1 cellular context compared by ENCODE assay signal in the genomic region with DNA sequence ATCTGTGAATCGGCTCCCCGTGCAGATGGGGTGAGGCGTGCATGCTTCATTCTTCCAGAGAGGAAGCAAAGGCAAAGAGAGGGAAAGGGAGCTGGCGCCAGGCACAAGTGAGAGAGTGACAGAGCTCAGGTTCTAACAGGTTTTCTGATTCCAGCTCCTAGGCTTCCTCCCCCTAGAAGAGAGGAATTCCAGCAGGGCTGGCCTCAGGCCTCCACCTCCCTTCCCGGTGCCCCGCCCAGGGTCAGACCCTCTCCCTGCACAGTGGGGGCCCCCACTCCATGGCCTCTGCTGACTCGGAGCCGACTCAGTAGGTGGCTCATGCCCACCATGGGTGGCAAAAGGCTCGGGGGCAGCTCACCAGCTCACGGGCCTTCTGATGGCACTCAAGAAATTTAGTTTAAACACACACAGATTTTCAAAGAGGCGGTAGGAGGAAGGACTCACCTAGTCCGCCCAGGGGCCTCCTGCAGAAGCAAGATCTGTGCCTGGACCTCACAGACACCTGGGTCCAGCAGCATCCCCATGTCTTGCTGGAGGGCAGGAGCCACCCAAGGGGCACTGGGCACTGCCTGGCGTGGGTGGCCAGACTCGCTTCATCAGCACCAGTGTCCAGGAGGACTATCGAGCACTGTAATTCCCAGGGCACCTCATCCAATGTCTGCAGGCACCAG.
TF ChIP-seq lines count a peak whose summit lies in the region.

No MANE protein-coding gene starts in this region.

TF ChIP-seq in WTC11, 78 proteins besides CTCF, POLR2A, EP300 and RAD21:
- TF ChIP-seq, protein P1, sequence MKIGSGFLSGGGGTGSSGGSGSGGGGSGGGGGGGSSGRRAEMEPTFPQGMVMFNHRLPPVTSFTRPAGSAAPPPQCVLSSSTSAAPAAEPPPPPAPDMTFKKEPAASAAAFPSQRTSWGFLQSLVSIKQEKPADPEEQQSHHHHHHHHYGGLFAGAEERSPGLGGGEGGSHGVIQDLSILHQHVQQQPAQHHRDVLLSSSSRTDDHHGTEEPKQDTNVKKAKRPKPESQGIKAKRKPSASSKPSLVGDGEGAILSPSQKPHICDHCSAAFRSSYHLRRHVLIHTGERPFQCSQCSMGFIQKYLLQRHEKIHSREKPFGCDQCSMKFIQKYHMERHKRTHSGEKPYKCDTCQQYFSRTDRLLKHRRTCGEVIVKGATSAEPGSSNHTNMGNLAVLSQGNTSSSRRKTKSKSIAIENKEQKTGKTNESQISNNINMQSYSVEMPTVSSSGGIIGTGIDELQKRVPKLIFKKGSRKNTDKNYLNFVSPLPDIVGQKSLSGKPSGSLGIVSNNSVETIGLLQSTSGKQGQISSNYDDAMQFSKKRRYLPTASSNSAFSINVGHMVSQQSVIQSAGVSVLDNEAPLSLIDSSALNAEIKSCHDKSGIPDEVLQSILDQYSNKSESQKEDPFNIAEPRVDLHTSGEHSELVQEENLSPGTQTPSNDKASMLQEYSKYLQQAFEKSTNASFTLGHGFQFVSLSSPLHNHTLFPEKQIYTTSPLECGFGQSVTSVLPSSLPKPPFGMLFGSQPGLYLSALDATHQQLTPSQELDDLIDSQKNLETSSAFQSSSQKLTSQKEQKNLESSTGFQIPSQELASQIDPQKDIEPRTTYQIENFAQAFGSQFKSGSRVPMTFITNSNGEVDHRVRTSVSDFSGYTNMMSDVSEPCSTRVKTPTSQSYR (CRISPR knock-in tag; IDR thresholded peaks at IDR 0.05), result no peak
- TF ChIP-seq, protein P2, sequence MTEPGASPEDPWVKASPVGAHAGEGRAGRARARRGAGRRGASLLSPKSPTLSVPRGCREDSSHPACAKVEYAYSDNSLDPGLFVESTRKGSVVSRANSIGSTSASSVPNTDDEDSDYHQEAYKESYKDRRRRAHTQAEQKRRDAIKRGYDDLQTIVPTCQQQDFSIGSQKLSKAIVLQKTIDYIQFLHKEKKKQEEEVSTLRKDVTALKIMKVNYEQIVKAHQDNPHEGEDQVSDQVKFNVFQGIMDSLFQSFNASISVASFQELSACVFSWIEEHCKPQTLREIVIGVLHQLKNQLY (CRISPR knock-in tag; IDR thresholded peaks at IDR 0.05), result no peak
- TF ChIP-seq, protein P3, sequence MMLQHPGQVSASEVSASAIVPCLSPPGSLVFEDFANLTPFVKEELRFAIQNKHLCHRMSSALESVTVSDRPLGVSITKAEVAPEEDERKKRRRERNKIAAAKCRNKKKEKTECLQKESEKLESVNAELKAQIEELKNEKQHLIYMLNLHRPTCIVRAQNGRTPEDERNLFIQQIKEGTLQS (CRISPR knock-in tag; conservative IDR thresholded peaks at IDR 0.05), result no peak
- no peak for TF ChIP-seq JUN (CRISPR knock-in tag; IDR thresholded peaks at IDR 0.05)
- TF ChIP-seq, protein P4, sequence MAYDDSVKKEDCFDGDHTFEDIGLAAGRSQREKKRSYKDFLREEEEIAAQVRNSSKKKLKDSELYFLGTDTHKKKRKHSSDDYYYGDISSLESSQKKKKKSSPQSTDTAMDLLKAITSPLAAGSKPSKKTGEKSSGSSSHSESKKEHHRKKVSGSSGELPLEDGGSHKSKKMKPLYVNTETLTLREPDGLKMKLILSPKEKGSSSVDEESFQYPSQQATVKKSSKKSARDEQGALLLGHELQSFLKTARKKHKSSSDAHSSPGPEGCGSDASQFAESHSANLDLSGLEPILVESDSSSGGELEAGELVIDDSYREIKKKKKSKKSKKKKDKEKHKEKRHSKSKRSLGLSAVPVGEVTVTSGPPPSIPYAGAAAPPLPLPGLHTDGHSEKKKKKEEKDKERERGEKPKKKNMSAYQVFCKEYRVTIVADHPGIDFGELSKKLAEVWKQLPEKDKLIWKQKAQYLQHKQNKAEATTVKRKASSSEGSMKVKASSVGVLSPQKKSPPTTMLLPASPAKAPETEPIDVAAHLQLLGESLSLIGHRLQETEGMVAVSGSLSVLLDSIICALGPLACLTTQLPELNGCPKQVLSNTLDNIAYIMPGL (CRISPR knock-in tag; IDR thresholded peaks at IDR 0.05), result no peak
- TF ChIP-seq HMGA2 (CRISPR knock-in tag; IDR thresholded peaks at IDR 0.05), result no peak
- TF ChIP-seq NR3C1 (CRISPR knock-in tag; conservative IDR thresholded peaks at IDR 0.05; ENCODE audit: low read depth), result no peak
- no peak for TF ChIP-seq FOXK1 (CRISPR knock-in tag; IDR thresholded peaks at IDR 0.05)
- TF ChIP-seq, protein P5, sequence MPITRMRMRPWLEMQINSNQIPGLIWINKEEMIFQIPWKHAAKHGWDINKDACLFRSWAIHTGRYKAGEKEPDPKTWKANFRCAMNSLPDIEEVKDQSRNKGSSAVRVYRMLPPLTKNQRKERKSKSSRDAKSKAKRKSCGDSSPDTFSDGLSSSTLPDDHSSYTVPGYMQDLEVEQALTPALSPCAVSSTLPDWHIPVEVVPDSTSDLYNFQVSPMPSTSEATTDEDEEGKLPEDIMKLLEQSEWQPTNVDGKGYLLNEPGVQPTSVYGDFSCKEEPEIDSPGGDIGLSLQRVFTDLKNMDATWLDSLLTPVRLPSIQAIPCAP (CRISPR knock-in tag; IDR thresholded peaks at IDR 0.05), result no peak
- TF ChIP-seq, protein P6, sequence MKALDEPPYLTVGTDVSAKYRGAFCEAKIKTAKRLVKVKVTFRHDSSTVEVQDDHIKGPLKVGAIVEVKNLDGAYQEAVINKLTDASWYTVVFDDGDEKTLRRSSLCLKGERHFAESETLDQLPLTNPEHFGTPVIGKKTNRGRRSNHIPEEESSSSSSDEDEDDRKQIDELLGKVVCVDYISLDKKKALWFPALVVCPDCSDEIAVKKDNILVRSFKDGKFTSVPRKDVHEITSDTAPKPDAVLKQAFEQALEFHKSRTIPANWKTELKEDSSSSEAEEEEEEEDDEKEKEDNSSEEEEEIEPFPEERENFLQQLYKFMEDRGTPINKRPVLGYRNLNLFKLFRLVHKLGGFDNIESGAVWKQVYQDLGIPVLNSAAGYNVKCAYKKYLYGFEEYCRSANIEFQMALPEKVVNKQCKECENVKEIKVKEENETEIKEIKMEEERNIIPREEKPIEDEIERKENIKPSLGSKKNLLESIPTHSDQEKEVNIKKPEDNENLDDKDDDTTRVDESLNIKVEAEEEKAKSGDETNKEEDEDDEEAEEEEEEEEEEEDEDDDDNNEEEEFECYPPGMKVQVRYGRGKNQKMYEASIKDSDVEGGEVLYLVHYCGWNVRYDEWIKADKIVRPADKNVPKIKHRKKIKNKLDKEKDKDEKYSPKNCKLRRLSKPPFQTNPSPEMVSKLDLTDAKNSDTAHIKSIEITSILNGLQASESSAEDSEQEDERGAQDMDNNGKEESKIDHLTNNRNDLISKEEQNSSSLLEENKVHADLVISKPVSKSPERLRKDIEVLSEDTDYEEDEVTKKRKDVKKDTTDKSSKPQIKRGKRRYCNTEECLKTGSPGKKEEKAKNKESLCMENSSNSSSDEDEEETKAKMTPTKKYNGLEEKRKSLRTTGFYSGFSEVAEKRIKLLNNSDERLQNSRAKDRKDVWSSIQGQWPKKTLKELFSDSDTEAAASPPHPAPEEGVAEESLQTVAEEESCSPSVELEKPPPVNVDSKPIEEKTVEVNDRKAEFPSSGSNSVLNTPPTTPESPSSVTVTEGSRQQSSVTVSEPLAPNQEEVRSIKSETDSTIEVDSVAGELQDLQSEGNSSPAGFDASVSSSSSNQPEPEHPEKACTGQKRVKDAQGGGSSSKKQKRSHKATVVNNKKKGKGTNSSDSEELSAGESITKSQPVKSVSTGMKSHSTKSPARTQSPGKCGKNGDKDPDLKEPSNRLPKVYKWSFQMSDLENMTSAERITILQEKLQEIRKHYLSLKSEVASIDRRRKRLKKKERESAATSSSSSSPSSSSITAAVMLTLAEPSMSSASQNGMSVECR (CRISPR knock-in tag; IDR thresholded peaks at IDR 0.05; ENCODE audit: borderline replicate concordance), result no peak
- TF ChIP-seq ZNF671 (CRISPR knock-in tag; IDR thresholded peaks at IDR 0.05), result no peak
